ENCODE assay signal across 1 cellular context in the genomic region with DNA sequence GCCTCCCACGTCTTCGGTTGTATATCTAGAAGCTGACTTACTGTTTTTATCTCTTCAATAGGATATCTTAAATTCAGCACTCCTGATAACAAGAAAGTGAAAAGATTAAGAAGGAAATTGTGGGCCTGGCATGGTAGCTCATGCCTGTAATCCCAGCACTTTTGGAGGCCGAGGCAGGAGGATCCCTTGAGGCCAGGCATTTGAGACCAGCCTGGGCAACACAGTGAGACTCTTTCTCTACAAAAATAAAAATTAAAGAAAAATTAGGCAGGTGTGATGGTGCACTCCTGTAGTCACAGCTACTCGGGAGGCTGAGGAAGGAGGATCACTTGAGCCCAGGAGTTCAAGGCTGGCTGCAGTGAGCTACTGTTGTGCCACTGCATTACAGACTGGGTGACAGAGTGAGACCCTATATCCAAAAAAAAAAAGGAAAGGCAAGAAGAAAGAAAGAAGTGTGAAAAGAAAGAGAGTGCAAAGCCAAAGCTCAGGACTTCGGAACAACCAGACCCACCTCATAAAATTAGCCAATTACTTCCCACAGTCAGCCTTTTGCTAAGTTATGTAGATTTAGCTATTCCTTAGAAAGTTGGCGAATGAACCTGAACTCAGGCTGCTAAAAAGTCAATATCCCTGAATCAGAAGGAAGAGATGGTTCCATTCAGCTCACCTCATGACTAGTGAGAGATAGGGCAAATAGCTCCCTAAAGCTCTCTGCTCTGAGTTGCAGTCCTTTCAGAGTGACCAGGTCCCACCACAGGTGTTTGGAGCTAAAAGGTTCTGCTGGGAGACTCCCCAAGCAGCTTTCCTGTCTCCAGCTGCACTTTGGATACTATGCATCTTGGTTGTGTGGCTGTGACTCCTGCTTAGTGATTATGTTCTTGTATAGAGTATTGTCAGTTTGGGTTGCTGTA.
TF ChIP-seq lines count a peak whose summit lies in the region.

No MANE protein-coding gene starts in this region.

TF ChIP-seq in HepG2, 621 proteins besides CTCF, POLR2A, EP300 and RAD21 (continued from another document and continues in another):
- TF ChIP-seq ZBTB7A (CRISPR knock-in tag; IDR thresholded peaks at IDR 0.05) = no peak
- no peak for TF ChIP-seq ELF3 (CRISPR knock-in tag; IDR thresholded peaks at IDR 0.05)
- TF ChIP-seq TEAD2 (CRISPR knock-in tag; IDR thresholded peaks at IDR 0.05) = no peak
- TF ChIP-seq ZNF724P (CRISPR knock-in tag; IDR thresholded peaks at IDR 0.05; ENCODE audit: borderline replicate concordance) = no peak
- TF ChIP-seq, protein P1, sequence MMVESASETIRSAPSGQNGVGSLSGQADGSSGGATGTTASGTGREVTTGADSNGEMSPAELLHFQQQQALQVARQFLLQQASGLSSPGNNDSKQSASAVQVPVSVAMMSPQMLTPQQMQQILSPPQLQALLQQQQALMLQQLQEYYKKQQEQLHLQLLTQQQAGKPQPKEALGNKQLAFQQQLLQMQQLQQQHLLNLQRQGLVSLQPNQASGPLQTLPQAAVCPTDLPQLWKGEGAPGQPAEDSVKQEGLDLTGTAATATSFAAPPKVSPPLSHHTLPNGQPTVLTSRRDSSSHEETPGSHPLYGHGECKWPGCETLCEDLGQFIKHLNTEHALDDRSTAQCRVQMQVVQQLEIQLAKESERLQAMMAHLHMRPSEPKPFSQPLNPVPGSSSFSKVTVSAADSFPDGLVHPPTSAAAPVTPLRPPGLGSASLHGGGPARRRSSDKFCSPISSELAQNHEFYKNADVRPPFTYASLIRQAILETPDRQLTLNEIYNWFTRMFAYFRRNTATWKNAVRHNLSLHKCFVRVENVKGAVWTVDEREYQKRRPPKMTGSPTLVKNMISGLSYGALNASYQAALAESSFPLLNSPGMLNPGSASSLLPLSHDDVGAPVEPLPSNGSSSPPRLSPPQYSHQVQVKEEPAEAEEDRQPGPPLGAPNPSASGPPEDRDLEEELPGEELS (CRISPR knock-in tag; IDR thresholded peaks at IDR 0.05) = no peak
- no peak for TF ChIP-seq HOXD1 (CRISPR knock-in tag; IDR thresholded peaks at IDR 0.05)
- no peak for TF ChIP-seq KLF15 (CRISPR knock-in tag; IDR thresholded peaks at IDR 0.05; ENCODE audit: borderline replicate concordance)
- peak; percentile 7; the same call in 1 of the 2 replicates for TF ChIP-seq FOXA3 (CRISPR knock-in tag; IDR thresholded peaks at IDR 0.05)
- TF ChIP-seq NFATC3 (CRISPR knock-in tag; IDR thresholded peaks at IDR 0.05) = no peak
- TF ChIP-seq, protein P2, sequence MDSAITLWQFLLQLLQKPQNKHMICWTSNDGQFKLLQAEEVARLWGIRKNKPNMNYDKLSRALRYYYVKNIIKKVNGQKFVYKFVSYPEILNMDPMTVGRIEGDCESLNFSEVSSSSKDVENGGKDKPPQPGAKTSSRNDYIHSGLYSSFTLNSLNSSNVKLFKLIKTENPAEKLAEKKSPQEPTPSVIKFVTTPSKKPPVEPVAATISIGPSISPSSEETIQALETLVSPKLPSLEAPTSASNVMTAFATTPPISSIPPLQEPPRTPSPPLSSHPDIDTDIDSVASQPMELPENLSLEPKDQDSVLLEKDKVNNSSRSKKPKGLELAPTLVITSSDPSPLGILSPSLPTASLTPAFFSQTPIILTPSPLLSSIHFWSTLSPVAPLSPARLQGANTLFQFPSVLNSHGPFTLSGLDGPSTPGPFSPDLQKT (CRISPR knock-in tag; IDR thresholded peaks at IDR 0.05; ENCODE audit: borderline replicate concordance) = no peak
- TF ChIP-seq MXD4 (CRISPR knock-in tag; IDR thresholded peaks at IDR 0.05) = no peak
- TF ChIP-seq DNMT1 (CRISPR knock-in tag; IDR thresholded peaks at IDR 0.05) = no peak
- TF ChIP-seq ZNF30 (CRISPR knock-in tag; IDR thresholded peaks at IDR 0.05) = no peak
- no peak for TF ChIP-seq HNRNPLL (IDR thresholded peaks at IDR 0.05; ENCODE audit: low read depth, low read length, poor library complexity, severe bottlenecking)
- no peak for TF ChIP-seq ZNF136 (CRISPR knock-in tag; IDR thresholded peaks at IDR 0.05; ENCODE audit: low read depth)
- TF ChIP-seq ISX (CRISPR knock-in tag; conservative IDR thresholded peaks at IDR 0.05) = no peak
- 0 out of 2 replicates have a peak, but pooled peaks have one; percentile 24 for TF ChIP-seq NCOA5 (CRISPR knock-in tag; IDR thresholded peaks at IDR 0.05)
- TF ChIP-seq ZNF549 (CRISPR knock-in tag; IDR thresholded peaks at IDR 0.05) = no peak
- TF ChIP-seq ZNF775 (CRISPR knock-in tag; IDR thresholded peaks at IDR 0.05; ENCODE audit: borderline replicate concordance) = no peak
- TF ChIP-seq HDAC2 (CRISPR knock-in tag; IDR thresholded peaks at IDR 0.05) = no peak
- TF ChIP-seq, protein P3, sequence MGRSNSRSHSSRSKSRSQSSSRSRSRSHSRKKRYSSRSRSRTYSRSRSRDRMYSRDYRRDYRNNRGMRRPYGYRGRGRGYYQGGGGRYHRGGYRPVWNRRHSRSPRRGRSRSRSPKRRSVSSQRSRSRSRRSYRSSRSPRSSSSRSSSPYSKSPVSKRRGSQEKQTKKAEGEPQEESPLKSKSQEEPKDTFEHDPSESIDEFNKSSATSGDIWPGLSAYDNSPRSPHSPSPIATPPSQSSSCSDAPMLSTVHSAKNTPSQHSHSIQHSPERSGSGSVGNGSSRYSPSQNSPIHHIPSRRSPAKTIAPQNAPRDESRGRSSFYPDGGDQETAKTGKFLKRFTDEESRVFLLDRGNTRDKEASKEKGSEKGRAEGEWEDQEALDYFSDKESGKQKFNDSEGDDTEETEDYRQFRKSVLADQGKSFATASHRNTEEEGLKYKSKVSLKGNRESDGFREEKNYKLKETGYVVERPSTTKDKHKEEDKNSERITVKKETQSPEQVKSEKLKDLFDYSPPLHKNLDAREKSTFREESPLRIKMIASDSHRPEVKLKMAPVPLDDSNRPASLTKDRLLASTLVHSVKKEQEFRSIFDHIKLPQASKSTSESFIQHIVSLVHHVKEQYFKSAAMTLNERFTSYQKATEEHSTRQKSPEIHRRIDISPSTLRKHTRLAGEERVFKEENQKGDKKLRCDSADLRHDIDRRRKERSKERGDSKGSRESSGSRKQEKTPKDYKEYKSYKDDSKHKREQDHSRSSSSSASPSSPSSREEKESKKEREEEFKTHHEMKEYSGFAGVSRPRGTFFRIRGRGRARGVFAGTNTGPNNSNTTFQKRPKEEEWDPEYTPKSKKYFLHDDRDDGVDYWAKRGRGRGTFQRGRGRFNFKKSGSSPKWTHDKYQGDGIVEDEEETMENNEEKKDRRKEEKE (IDR thresholded peaks at IDR 0.05) = no peak
- no peak for TF ChIP-seq NR2C2 (CRISPR knock-in tag; IDR thresholded peaks at IDR 0.05; ENCODE audit: borderline replicate concordance)
- no peak for TF ChIP-seq MATR3 (CRISPR knock-in tag; IDR thresholded peaks at IDR 0.05)
- TF ChIP-seq NKX3-1 (CRISPR knock-in tag; IDR thresholded peaks at IDR 0.05) = no peak; the same call in 1 of the 2 replicates
- no peak for TF ChIP-seq ARNT (IDR thresholded peaks at IDR 0.05)
- TF ChIP-seq, protein P4, sequence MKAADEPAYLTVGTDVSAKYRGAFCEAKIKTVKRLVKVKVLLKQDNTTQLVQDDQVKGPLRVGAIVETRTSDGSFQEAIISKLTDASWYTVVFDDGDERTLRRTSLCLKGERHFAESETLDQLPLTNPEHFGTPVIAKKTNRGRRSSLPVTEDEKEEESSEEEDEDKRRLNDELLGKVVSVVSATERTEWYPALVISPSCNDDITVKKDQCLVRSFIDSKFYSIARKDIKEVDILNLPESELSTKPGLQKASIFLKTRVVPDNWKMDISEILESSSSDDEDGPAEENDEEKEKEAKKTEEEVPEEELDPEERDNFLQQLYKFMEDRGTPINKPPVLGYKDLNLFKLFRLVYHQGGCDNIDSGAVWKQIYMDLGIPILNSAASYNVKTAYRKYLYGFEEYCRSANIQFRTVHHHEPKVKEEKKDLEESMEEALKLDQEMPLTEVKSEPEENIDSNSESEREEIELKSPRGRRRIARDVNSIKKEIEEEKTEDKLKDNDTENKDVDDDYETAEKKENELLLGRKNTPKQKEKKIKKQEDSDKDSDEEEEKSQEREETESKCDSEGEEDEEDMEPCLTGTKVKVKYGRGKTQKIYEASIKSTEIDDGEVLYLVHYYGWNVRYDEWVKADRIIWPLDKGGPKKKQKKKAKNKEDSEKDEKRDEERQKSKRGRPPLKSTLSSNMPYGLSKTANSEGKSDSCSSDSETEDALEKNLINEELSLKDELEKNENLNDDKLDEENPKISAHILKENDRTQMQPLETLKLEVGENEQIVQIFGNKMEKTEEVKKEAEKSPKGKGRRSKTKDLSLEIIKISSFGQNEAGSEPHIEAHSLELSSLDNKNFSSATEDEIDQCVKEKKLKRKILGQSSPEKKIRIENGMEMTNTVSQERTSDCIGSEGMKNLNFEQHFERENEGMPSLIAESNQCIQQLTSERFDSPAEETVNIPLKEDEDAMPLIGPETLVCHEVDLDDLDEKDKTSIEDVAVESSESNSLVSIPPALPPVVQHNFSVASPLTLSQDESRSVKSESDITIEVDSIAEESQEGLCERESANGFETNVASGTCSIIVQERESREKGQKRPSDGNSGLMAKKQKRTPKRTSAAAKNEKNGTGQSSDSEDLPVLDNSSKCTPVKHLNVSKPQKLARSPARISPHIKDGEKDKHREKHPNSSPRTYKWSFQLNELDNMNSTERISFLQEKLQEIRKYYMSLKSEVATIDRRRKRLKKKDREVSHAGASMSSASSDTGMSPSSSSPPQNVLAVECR (CRISPR knock-in tag; IDR thresholded peaks at IDR 0.05; ENCODE audit: borderline replicate concordance) = no peak; the same call in 1 of the 2 replicates
- TF ChIP-seq PITX1 (CRISPR knock-in tag; IDR thresholded peaks at IDR 0.05) = no peak
- TF ChIP-seq TRIM24 (CRISPR knock-in tag; IDR thresholded peaks at IDR 0.05) = no peak
- TF ChIP-seq, protein P5, sequence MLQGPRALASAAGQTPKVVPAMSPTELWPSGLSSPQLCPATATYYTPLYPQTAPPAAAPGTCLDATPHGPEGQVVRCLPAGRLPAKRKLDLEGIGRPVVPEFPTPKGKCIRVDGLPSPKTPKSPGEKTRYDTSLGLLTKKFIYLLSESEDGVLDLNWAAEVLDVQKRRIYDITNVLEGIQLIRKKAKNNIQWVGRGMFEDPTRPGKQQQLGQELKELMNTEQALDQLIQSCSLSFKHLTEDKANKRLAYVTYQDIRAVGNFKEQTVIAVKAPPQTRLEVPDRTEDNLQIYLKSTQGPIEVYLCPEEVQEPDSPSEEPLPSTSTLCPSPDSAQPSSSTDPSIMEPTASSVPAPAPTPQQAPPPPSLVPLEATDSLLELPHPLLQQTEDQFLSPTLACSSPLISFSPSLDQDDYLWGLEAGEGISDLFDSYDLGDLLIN (CRISPR knock-in tag; IDR thresholded peaks at IDR 0.05; ENCODE audit: borderline replicate concordance) = no peak
- TF ChIP-seq CC2D1A (CRISPR knock-in tag; IDR thresholded peaks at IDR 0.05) = no peak
- TF ChIP-seq TAF1 (CRISPR knock-in tag; IDR thresholded peaks at IDR 0.05) = no peak
- TF ChIP-seq RAD51 (IDR thresholded peaks at IDR 0.05; ENCODE audit: borderline replicate concordance) = no peak
- TF ChIP-seq SP5 (CRISPR knock-in tag; IDR thresholded peaks at IDR 0.05; ENCODE audit: borderline replicate concordance, low read depth) = no peak
- no peak for TF ChIP-seq CBFB (CRISPR knock-in tag; IDR thresholded peaks at IDR 0.05)
- no peak for TF ChIP-seq ZNF10 (CRISPR knock-in tag; IDR thresholded peaks at IDR 0.05; ENCODE audit: borderline replicate concordance, low read depth)
- no peak for TF ChIP-seq ZNF367 (CRISPR knock-in tag; IDR thresholded peaks at IDR 0.05; ENCODE audit: borderline replicate concordance)
- no peak for TF ChIP-seq KDM3A (CRISPR knock-in tag; IDR thresholded peaks at IDR 0.05; ENCODE audit: low read depth)
- no peak for TF ChIP-seq ZFX (CRISPR knock-in tag; IDR thresholded peaks at IDR 0.05; ENCODE audit: low read depth)
- peak; percentile 48; the same call in 1 of the 2 replicates for TF ChIP-seq ZNF331 (CRISPR knock-in tag; IDR thresholded peaks at IDR 0.05)
- TF ChIP-seq CHCHD3 (CRISPR knock-in tag; IDR thresholded peaks at IDR 0.05) = no peak
- TF ChIP-seq, protein P6, sequence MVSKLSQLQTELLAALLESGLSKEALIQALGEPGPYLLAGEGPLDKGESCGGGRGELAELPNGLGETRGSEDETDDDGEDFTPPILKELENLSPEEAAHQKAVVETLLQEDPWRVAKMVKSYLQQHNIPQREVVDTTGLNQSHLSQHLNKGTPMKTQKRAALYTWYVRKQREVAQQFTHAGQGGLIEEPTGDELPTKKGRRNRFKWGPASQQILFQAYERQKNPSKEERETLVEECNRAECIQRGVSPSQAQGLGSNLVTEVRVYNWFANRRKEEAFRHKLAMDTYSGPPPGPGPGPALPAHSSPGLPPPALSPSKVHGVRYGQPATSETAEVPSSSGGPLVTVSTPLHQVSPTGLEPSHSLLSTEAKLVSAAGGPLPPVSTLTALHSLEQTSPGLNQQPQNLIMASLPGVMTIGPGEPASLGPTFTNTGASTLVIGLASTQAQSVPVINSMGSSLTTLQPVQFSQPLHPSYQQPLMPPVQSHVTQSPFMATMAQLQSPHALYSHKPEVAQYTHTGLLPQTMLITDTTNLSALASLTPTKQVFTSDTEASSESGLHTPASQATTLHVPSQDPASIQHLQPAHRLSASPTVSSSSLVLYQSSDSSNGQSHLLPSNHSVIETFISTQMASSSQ (IDR thresholded peaks at IDR 0.05; ENCODE audit: low read depth) = no peak
- TF ChIP-seq, protein P6 (CRISPR knock-in tag; IDR thresholded peaks at IDR 0.05; ENCODE audit: borderline replicate concordance) = peak; percentile 5; the same call in 1 of the 2 replicates
- TF ChIP-seq ZBTB42 (CRISPR knock-in tag; IDR thresholded peaks at IDR 0.05) = no peak
- TF ChIP-seq MEF2D (CRISPR knock-in tag; IDR thresholded peaks at IDR 0.05) = no peak
- TF ChIP-seq, protein P7, sequence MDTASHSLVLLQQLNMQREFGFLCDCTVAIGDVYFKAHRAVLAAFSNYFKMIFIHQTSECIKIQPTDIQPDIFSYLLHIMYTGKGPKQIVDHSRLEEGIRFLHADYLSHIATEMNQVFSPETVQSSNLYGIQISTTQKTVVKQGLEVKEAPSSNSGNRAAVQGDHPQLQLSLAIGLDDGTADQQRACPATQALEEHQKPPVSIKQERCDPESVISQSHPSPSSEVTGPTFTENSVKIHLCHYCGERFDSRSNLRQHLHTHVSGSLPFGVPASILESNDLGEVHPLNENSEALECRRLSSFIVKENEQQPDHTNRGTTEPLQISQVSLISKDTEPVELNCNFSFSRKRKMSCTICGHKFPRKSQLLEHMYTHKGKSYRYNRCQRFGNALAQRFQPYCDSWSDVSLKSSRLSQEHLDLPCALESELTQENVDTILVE (CRISPR knock-in tag; IDR thresholded peaks at IDR 0.05) = no peak
